In the genomic region with DNA sequence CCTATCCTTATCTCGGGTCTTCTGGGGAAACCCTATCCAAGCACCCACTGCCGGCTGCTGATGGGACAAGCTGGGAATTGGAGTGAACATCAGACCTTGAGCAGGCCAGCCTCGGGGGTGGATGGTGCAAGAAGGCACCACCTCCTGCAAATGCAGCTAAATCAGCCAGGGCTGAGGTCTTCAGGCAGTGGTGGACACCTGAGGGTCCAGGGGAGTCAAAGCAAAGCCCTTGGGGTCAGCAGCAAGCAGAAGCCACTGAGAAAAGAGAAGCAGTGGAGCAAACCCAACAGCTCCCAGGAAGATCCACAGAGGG, we compare ENCODE assay signal across 31 cellular contexts. TPM values are rescaled to one million over a fixed set of nuclear protein-coding genes. Genes with fewer than 3 reads are reported as not detected.
"Had no signal": no experiment of that assay in that cellular context is flagged by ENCODE, and none has a peak within 500 bp of the region (broad histone marks: within the 10 kb centered on the region; RNA-seq: fewer than 3 reads in every experiment).

No MANE protein-coding gene starts in this region.

- H3K27me3 ChIP-seq: testis, thyroid gland, transverse colon, upper lobe of left lung, uterus, vagina had no signal

- H3K36me3 Mint-ChIP-seq: stimulated activated effector memory CD8-positive, alpha-beta T cell treated with anti-CD3 and anti-CD28 coated beads, Interleukin-12 subunit alpha, Interleukin-12 subunit beta, amount 100 ng/mL, for 72 hours; type B pancreatic cell had no signal

- H3K4me1 ChIP-seq: stomach, suprapubic skin, testis, thyroid gland, tibial artery, tibial nerve, transverse colon, upper lobe of left lung, upper lobe of right lung, uterus, vagina had no signal

- H3K27ac Mint-ChIP-seq: stimulated activated effector memory CD8-positive, alpha-beta T cell treated with anti-CD3 and anti-CD28 coated beads, Interleukin-12 subunit alpha, Interleukin-12 subunit beta, amount 100 ng/mL, for 72 hours; stimulated activated memory B cell treated with anti-CD40 and anti-IgM and Interleukin-4, amounts not matched to agents 10 μg/mL and 1 μg/mL and 100 μg/mL, for 72 hours; stimulated activated naive B cell treated with anti-CD40 and anti-IgM and Interleukin-4, amounts not matched to agents 10 μg/mL and 1 μg/mL and 100 μg/mL, for 72 hours; stimulated activated naive CD8-positive, alpha-beta T cell treated with anti-CD3 and anti-CD28 coated beads, Interleukin-15, amount 100 ng/mL, for 72 hours; stimulated activated naive CD8-positive, alpha-beta T cell treated with anti-CD3 and anti-CD28 coated beads, Interleukin-15, Interleukin-2, amounts not matched to agents 100 ng/mL and 50 ng/mL, for 24 hours; type B pancreatic cell had no signal

- H3K27ac ChIP-seq: stomach, suprapubic skin, testis, thoracic aorta, thyroid gland, tibial artery, tibial nerve, transverse colon, upper lobe of left lung, upper lobe of right lung, uterus, vagina had no signal

- H3K4me3 ChIP-seq: stomach, suprapubic skin, testis, thoracic aorta, thyroid gland, tibial artery, tibial nerve, transverse colon, upper lobe of left lung, upper lobe of right lung, uterus, vagina had no signal

- H3K9me3 ChIP-seq: testis, thyroid gland, vagina had no signal

- H3K4me1 Mint-ChIP-seq: stimulated activated effector memory CD8-positive, alpha-beta T cell treated with anti-CD3 and anti-CD28 coated beads, Interleukin-12 subunit alpha, Interleukin-12 subunit beta, amount 100 ng/mL, for 72 hours; stimulated activated naive CD8-positive, alpha-beta T cell treated with anti-CD3 and anti-CD28 coated beads, Interleukin-15, amount 100 ng/mL, for 72 hours had no signal

- H3K36me3 ChIP-seq: stomach, suprapubic skin, thoracic aorta, thyroid gland, tibial artery, tibial nerve, transverse colon, upper lobe of left lung, upper lobe of right lung, uterus, vagina had no signal

- ATAC-seq: stimulated activated effector memory CD8-positive, alpha-beta T cell treated with anti-CD3 and anti-CD28 coated beads, Interleukin-12 subunit alpha, Interleukin-12 subunit beta, amount 100 ng/mL, for 72 hours; stimulated activated memory B cell treated with anti-CD40 and anti-IgM and Interleukin-4, amounts not matched to agents 10 μg/mL and 1 μg/mL and 100 μg/mL, for 72 hours; stimulated activated naive B cell treated with anti-CD40 and anti-IgM and Interleukin-4, amounts not matched to agents 10 μg/mL and 1 μg/mL and 100 μg/mL, for 72 hours; stimulated activated naive CD8-positive, alpha-beta T cell treated with anti-CD3 and anti-CD28 coated beads, Interleukin-15, amount 100 ng/mL, for 72 hours; stimulated activated naive CD8-positive, alpha-beta T cell treated with anti-CD3 and anti-CD28 coated beads, Interleukin-15, Interleukin-2, amounts not matched to agents 100 U/mL and 50 U/mL, for 24 hours; upper lobe of right lung had no signal

- H3K4me3 Mint-ChIP-seq: stimulated activated effector memory CD8-positive, alpha-beta T cell treated with anti-CD3 and anti-CD28 coated beads, Interleukin-12 subunit alpha, Interleukin-12 subunit beta, amount 100 ng/mL, for 72 hours; stimulated activated memory B cell treated with anti-CD40 and anti-IgM and Interleukin-4, amounts not matched to agents 10 μg/mL and 1 μg/mL and 100 μg/mL, for 72 hours; stimulated activated naive B cell treated with anti-CD40 and anti-IgM and Interleukin-4, amounts not matched to agents 10 μg/mL and 1 μg/mL and 100 μg/mL, for 72 hours; stimulated activated naive CD8-positive, alpha-beta T cell treated with anti-CD3 and anti-CD28 coated beads, Interleukin-15, amount 100 ng/mL, for 72 hours; stimulated activated naive CD8-positive, alpha-beta T cell treated with anti-CD3 and anti-CD28 coated beads, Interleukin-15, Interleukin-2, amounts not matched to agents 100 ng/mL and 50 ng/mL, for 24 hours; type B pancreatic cell had no signal

- DNase-seq: stimulated activated CD4-positive, alpha-beta T cell treated with anti-CD3 and anti-CD28 coated beads, Interleukin-2, amount 100 ng/mL, for 48 hours; stimulated activated CD4-positive, alpha-beta T cell treated with anti-CD3 and anti-CD28 coated beads, Interleukin-4, amount 100 ng/mL, for 1 hour; stimulated activated CD4-positive, alpha-beta T cell treated with anti-CD3 and anti-CD28 coated beads, Interleukin-4, amount 100 ng/mL, for 24 hours; stimulated activated CD4-positive, alpha-beta T cell treated with anti-CD3 and anti-CD28 coated beads, Interleukin-4, amount 100 ng/mL, for 4 hours; stimulated activated CD8-positive, alpha-beta memory T cell treated with anti-CD3 and anti-CD28 coated beads, Interleukin-4, amount 100 ng/mL, for 48 hours; stimulated activated naive B cell treated with anti-CD40 and anti-IgM and Interleukin-4, amounts not matched to agents 10 μg/mL and 1 μg/mL and 100 μg/mL, for 72 hours; stimulated activated naive CD4-positive, alpha-beta T cell; stimulated activated naive CD4-positive, alpha-beta T cell treated with Interleukin-2 at 50 U/mL for 16 hours; stimulated activated naive CD8-positive, alpha-beta T cell treated with anti-CD3 and anti-CD28 coated beads, Interleukin-15, amount 100 ng/mL, for 72 hours; stimulated activated naive CD8-positive, alpha-beta T cell treated with anti-CD3 and anti-CD28 coated beads, Interleukin-15, Interleukin-2, amounts not matched to agents 100 U/mL and 50 U/mL, for 24 hours; stomach; substantia nigra; testis; thyroid gland; tibial artery; transverse colon; trophoblast cell; upper lobe of left lung; uterus had no signal

RNA-seq across cellular contexts. Expression of gene ENPP7, which starts 55.4 kb away (rescaled TPM):
- total RNA-seq: subcutaneous adipose tissue, suprapubic skin, temporal lobe, thoracic aorta, thyroid gland, tibial nerve, upper lobe of right lung, urinary bladder, uterus, vagina had no signal
- polyA plus RNA-seq: stomach, urinary bladder had no signal
